ENCODE assay signal across 1 cellular context in genomic region chr1:181112071-181112929, GRCh38.
A peak's percentile ranks its signal among the peaks of the same experiment; 100 is the strongest.
TF ChIP-seq lines count a peak whose summit lies in the region.

No MANE protein-coding gene starts in this region.

TF ChIP-seq in HepG2, 621 proteins besides CTCF, POLR2A, EP300 and RAD21 (continued from another document and continues in another):
- no peak for TF ChIP-seq KIAA2018 (CRISPR knock-in tag; IDR thresholded peaks at IDR 0.05; ENCODE audit: borderline replicate concordance)
- TF ChIP-seq FOXK1 (CRISPR knock-in tag; IDR thresholded peaks at IDR 0.05; ENCODE audit: borderline replicate concordance, low read depth) = peak; percentile 96
- peak; percentile 70 for TF ChIP-seq DRAP1 (CRISPR knock-in tag; IDR thresholded peaks at IDR 0.05)
- TF ChIP-seq PHF5A (CRISPR knock-in tag; IDR thresholded peaks at IDR 0.05; ENCODE audit: low read depth, unreplicated experiment) = peak; percentile 77
- TF ChIP-seq THAP7 (CRISPR knock-in tag; IDR thresholded peaks at IDR 0.05) = peak; percentile 77; the same call in 1 of the 2 replicates
- no peak for TF ChIP-seq ZBTB4 (CRISPR knock-in tag; IDR thresholded peaks at IDR 0.05; ENCODE audit: borderline replicate concordance)
- TF ChIP-seq DBP (CRISPR knock-in tag; IDR thresholded peaks at IDR 0.05; ENCODE audit: not compliant biosample characterization) = peak; percentile 17
- peak; percentile 94 for TF ChIP-seq ZNF317 (CRISPR knock-in tag; IDR thresholded peaks at IDR 0.05)
- peak; percentile 65; the same call in 1 of the 2 replicates for TF ChIP-seq ZNF30 (CRISPR knock-in tag; IDR thresholded peaks at IDR 0.05)
- peak; percentile 65 for TF ChIP-seq SKI (IDR thresholded peaks at IDR 0.05; ENCODE audit: partially characterized antibody)
- peak; percentile 29; the same call in 1 of the 2 replicates for TF ChIP-seq ZNF841 (CRISPR knock-in tag; IDR thresholded peaks at IDR 0.05; ENCODE audit: borderline replicate concordance)
- TF ChIP-seq ZNF34 (CRISPR knock-in tag; IDR thresholded peaks at IDR 0.05; ENCODE audit: borderline replicate concordance) = peak; percentile 88; the same call in 1 of the 2 replicates
- TF ChIP-seq MAF1 (CRISPR knock-in tag; IDR thresholded peaks at IDR 0.05; ENCODE audit: borderline replicate concordance) = no peak
- no peak for TF ChIP-seq RFXANK (CRISPR knock-in tag; IDR thresholded peaks at IDR 0.05)
- TF ChIP-seq ZNF572 (CRISPR knock-in tag; IDR thresholded peaks at IDR 0.05) = peak; percentile 83; the same call in 1 of the 2 replicates
- TF ChIP-seq AGO1 (IDR thresholded peaks at IDR 0.05; ENCODE audit: low read depth, low read length, poor library complexity, severe bottlenecking) = no peak
- 0 out of 2 replicates have a peak, but pooled peaks have one; percentile 21 for TF ChIP-seq ZNF7 (CRISPR knock-in tag; IDR thresholded peaks at IDR 0.05)
- no peak for TF ChIP-seq SATB2 (CRISPR knock-in tag; IDR thresholded peaks at IDR 0.05)
- TF ChIP-seq TARDBP (CRISPR knock-in tag; IDR thresholded peaks at IDR 0.05) = no peak; the same call in 1 of the 2 replicates
- no peak for TF ChIP-seq ZNF720 (CRISPR knock-in tag; IDR thresholded peaks at IDR 0.05)
- TF ChIP-seq ZNF850 (CRISPR knock-in tag; conservative IDR thresholded peaks at IDR 0.05) = no peak
- no peak; the same call in 1 of the 2 replicates for TF ChIP-seq ZNF101 (CRISPR knock-in tag; IDR thresholded peaks at IDR 0.05; ENCODE audit: borderline replicate concordance, low read depth)
- no peak for TF ChIP-seq KLF12 (CRISPR knock-in tag; IDR thresholded peaks at IDR 0.05; ENCODE audit: borderline replicate concordance)
- TF ChIP-seq GFI1 (CRISPR knock-in tag; IDR thresholded peaks at IDR 0.05; ENCODE audit: borderline replicate concordance) = peak; percentile 69; the same call in 1 of the 2 replicates
- TF ChIP-seq TCF7 (IDR thresholded peaks at IDR 0.05; ENCODE audit: low read depth) = peak; percentile 32; the same call in 1 of the 2 replicates
- TF ChIP-seq MXD4 (CRISPR knock-in tag; IDR thresholded peaks at IDR 0.05) = peak; percentile 73; the same call in 1 of the 2 replicates
- TF ChIP-seq TEAD3 (CRISPR knock-in tag; optimal IDR thresholded peaks at IDR 0.05; ENCODE audit: borderline replicate concordance) = peak; percentile 98
- no peak for TF ChIP-seq PHB2 (IDR thresholded peaks at IDR 0.05; ENCODE audit: partially characterized antibody)
- no peak for TF ChIP-seq IKZF4 (CRISPR knock-in tag; IDR thresholded peaks at IDR 0.05; ENCODE audit: borderline replicate concordance, low read depth, not compliant biosample characterization)
- TF ChIP-seq ZNF790 (CRISPR knock-in tag; IDR thresholded peaks at IDR 0.05; ENCODE audit: borderline replicate concordance) = peak; percentile 29; the same call in 1 of the 2 replicates
- peak; percentile 92 for TF ChIP-seq ZNF24 (IDR thresholded peaks at IDR 0.05)
- TF ChIP-seq TBX2 (CRISPR knock-in tag; IDR thresholded peaks at IDR 0.05; ENCODE audit: borderline replicate concordance) = peak; percentile 96
- peak; percentile 92 for TF ChIP-seq IKZF5 (CRISPR knock-in tag; IDR thresholded peaks at IDR 0.05)
- peak; percentile 59; the same call in 1 of the 2 replicates for TF ChIP-seq ZKSCAN1 (IDR thresholded peaks at IDR 0.05; ENCODE audit: low read length)
- no peak for TF ChIP-seq SALL2 (CRISPR knock-in tag; IDR thresholded peaks at IDR 0.05)
- TF ChIP-seq ZNF12 (CRISPR knock-in tag; IDR thresholded peaks at IDR 0.05) = peak; percentile 84; the same call in 1 of the 2 replicates
- TF ChIP-seq ZC3H4 (CRISPR knock-in tag; IDR thresholded peaks at IDR 0.05; ENCODE audit: borderline replicate concordance) = no peak
- TF ChIP-seq U2AF1 (optimal IDR thresholded peaks at IDR 0.05; ENCODE audit: low read depth, low read length) = no peak
- no peak for TF ChIP-seq ZNF234 (CRISPR knock-in tag; conservative IDR thresholded peaks at IDR 0.05)
- TF ChIP-seq THAP9 (CRISPR knock-in tag; IDR thresholded peaks at IDR 0.05; ENCODE audit: borderline replicate concordance) = peak; percentile 24; the same call in 1 of the 2 replicates
- TF ChIP-seq NCOR1 (IDR thresholded peaks at IDR 0.05; ENCODE audit: borderline replicate concordance, low read length) = peak; percentile 83; the same call in 1 of the 2 replicates
- TF ChIP-seq PBX3 (CRISPR knock-in tag; IDR thresholded peaks at IDR 0.05; ENCODE audit: borderline replicate concordance) = no peak
- TF ChIP-seq TAF15 (IDR thresholded peaks at IDR 0.05; ENCODE audit: low read depth, low read length, poor library complexity, severe bottlenecking) = no peak
- TF ChIP-seq CC2D1A (CRISPR knock-in tag; IDR thresholded peaks at IDR 0.05) = no peak
